In the genomic region with DNA sequence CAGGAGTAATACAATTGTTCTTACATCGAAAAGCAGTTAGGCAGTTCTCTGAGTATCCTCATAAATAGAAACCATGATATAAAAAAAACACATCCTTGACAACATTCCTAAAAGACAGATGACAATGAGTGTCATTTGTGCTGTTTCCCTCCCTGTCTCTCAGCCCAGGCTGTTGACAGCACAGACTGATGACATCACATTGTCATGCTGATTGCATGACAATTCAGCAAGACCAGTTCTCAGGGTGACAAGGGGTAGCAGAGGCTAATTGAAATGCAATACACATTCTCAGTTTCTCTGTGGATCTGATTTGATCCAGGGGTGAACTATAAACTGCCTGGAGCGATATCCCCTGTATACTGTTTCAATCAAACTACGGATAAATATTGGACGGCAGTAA, we compare ENCODE assay signal across 1 cellular context.
TF ChIP-seq lines count a peak whose summit lies in the region.

No MANE protein-coding gene starts in this region.

TF ChIP-seq in K562, 482 proteins besides CTCF, POLR2A, EP300 and RAD21 (continued from another document and continues in another):
- TF ChIP-seq, protein P1, sequence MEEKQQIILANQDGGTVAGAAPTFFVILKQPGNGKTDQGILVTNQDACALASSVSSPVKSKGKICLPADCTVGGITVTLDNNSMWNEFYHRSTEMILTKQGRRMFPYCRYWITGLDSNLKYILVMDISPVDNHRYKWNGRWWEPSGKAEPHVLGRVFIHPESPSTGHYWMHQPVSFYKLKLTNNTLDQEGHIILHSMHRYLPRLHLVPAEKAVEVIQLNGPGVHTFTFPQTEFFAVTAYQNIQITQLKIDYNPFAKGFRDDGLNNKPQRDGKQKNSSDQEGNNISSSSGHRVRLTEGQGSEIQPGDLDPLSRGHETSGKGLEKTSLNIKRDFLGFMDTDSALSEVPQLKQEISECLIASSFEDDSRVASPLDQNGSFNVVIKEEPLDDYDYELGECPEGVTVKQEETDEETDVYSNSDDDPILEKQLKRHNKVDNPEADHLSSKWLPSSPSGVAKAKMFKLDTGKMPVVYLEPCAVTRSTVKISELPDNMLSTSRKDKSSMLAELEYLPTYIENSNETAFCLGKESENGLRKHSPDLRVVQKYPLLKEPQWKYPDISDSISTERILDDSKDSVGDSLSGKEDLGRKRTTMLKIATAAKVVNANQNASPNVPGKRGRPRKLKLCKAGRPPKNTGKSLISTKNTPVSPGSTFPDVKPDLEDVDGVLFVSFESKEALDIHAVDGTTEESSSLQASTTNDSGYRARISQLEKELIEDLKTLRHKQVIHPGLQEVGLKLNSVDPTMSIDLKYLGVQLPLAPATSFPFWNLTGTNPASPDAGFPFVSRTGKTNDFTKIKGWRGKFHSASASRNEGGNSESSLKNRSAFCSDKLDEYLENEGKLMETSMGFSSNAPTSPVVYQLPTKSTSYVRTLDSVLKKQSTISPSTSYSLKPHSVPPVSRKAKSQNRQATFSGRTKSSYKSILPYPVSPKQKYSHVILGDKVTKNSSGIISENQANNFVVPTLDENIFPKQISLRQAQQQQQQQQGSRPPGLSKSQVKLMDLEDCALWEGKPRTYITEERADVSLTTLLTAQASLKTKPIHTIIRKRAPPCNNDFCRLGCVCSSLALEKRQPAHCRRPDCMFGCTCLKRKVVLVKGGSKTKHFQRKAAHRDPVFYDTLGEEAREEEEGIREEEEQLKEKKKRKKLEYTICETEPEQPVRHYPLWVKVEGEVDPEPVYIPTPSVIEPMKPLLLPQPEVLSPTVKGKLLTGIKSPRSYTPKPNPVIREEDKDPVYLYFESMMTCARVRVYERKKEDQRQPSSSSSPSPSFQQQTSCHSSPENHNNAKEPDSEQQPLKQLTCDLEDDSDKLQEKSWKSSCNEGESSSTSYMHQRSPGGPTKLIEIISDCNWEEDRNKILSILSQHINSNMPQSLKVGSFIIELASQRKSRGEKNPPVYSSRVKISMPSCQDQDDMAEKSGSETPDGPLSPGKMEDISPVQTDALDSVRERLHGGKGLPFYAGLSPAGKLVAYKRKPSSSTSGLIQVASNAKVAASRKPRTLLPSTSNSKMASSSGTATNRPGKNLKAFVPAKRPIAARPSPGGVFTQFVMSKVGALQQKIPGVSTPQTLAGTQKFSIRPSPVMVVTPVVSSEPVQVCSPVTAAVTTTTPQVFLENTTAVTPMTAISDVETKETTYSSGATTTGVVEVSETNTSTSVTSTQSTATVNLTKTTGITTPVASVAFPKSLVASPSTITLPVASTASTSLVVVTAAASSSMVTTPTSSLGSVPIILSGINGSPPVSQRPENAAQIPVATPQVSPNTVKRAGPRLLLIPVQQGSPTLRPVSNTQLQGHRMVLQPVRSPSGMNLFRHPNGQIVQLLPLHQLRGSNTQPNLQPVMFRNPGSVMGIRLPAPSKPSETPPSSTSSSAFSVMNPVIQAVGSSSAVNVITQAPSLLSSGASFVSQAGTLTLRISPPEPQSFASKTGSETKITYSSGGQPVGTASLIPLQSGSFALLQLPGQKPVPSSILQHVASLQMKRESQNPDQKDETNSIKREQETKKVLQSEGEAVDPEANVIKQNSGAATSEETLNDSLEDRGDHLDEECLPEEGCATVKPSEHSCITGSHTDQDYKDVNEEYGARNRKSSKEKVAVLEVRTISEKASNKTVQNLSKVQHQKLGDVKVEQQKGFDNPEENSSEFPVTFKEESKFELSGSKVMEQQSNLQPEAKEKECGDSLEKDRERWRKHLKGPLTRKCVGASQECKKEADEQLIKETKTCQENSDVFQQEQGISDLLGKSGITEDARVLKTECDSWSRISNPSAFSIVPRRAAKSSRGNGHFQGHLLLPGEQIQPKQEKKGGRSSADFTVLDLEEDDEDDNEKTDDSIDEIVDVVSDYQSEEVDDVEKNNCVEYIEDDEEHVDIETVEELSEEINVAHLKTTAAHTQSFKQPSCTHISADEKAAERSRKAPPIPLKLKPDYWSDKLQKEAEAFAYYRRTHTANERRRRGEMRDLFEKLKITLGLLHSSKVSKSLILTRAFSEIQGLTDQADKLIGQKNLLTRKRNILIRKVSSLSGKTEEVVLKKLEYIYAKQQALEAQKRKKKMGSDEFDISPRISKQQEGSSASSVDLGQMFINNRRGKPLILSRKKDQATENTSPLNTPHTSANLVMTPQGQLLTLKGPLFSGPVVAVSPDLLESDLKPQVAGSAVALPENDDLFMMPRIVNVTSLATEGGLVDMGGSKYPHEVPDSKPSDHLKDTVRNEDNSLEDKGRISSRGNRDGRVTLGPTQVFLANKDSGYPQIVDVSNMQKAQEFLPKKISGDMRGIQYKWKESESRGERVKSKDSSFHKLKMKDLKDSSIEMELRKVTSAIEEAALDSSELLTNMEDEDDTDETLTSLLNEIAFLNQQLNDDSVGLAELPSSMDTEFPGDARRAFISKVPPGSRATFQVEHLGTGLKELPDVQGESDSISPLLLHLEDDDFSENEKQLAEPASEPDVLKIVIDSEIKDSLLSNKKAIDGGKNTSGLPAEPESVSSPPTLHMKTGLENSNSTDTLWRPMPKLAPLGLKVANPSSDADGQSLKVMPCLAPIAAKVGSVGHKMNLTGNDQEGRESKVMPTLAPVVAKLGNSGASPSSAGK (IDR thresholded peaks at IDR 0.05) = peak; percentile 64
- no peak for TF ChIP-seq EGR1 (conservative IDR thresholded peaks at IDR 0.05)
- no peak for TF ChIP-seq C11orf30 (IDR thresholded peaks at IDR 0.05; ENCODE audit: low read depth)
- TF ChIP-seq, protein P2, sequence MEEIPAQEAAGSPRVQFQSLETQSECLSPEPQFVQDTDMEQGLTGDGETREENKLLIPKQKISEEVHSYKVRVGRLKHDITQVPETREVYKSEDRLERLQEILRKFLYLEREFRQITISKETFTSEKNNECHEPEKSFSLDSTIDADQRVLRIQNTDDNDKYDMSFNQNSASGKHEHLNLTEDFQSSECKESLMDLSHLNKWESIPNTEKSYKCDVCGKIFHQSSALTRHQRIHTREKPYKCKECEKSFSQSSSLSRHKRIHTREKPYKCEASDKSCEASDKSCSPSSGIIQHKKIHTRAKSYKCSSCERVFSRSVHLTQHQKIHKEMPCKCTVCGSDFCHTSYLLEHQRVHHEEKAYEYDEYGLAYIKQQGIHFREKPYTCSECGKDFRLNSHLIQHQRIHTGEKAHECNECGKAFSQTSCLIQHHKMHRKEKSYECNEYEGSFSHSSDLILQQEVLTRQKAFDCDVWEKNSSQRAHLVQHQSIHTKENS (CRISPR knock-in tag; IDR thresholded peaks at IDR 0.05) = no peak
- TF ChIP-seq, protein P3, sequence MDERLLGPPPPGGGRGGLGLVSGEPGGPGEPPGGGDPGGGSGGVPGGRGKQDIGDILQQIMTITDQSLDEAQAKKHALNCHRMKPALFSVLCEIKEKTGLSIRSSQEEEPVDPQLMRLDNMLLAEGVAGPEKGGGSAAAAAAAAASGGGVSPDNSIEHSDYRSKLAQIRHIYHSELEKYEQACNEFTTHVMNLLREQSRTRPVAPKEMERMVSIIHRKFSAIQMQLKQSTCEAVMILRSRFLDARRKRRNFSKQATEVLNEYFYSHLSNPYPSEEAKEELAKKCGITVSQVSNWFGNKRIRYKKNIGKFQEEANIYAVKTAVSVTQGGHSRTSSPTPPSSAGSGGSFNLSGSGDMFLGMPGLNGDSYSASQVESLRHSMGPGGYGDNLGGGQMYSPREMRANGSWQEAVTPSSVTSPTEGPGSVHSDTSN (CRISPR knock-in tag; IDR thresholded peaks at IDR 0.05; ENCODE audit: low read depth) = no peak
- TF ChIP-seq, protein P3 (tag; conservative IDR thresholded peaks at IDR 0.05; ENCODE audit: low read depth) = peak; percentile 87
- TF ChIP-seq, protein P4, sequence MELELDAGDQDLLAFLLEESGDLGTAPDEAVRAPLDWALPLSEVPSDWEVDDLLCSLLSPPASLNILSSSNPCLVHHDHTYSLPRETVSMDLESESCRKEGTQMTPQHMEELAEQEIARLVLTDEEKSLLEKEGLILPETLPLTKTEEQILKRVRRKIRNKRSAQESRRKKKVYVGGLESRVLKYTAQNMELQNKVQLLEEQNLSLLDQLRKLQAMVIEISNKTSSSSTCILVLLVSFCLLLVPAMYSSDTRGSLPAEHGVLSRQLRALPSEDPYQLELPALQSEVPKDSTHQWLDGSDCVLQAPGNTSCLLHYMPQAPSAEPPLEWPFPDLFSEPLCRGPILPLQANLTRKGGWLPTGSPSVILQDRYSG (tag; conservative IDR thresholded peaks at IDR 0.05; ENCODE audit: low read depth) = 0 out of 2 replicates have a peak, but pooled peaks have one; percentile 74
- TF ChIP-seq PCBP1 (IDR thresholded peaks at IDR 0.05; ENCODE audit: low read depth, low read length, poor library complexity, severe bottlenecking) = no peak
- TF ChIP-seq, protein P5, sequence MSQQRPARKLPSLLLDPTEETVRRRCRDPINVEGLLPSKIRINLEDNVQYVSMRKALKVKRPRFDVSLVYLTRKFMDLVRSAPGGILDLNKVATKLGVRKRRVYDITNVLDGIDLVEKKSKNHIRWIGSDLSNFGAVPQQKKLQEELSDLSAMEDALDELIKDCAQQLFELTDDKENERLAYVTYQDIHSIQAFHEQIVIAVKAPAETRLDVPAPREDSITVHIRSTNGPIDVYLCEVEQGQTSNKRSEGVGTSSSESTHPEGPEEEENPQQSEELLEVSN (IDR thresholded peaks at IDR 0.05; ENCODE audit: borderline replicate concordance in 1 of 2, extremely low read depth in 1 of 2, insufficient read depth in 1 of 2, insufficient read length in 1 of 2, low read depth in 1 of 2, low read length in 1 of 2, poor library complexity in 1 of 2, severe bottlenecking in 1 of 2) = peak in 1 of 2 experiments; percentile 28
- TF ChIP-seq, protein P6, sequence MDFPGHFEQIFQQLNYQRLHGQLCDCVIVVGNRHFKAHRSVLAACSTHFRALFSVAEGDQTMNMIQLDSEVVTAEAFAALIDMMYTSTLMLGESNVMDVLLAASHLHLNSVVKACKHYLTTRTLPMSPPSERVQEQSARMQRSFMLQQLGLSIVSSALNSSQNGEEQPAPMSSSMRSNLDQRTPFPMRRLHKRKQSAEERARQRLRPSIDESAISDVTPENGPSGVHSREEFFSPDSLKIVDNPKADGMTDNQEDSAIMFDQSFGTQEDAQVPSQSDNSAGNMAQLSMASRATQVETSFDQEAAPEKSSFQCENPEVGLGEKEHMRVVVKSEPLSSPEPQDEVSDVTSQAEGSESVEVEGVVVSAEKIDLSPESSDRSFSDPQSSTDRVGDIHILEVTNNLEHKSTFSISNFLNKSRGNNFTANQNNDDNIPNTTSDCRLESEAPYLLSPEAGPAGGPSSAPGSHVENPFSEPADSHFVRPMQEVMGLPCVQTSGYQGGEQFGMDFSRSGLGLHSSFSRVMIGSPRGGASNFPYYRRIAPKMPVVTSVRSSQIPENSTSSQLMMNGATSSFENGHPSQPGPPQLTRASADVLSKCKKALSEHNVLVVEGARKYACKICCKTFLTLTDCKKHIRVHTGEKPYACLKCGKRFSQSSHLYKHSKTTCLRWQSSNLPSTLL (IDR thresholded peaks at IDR 0.05) = no peak
- TF ChIP-seq, protein P7, sequence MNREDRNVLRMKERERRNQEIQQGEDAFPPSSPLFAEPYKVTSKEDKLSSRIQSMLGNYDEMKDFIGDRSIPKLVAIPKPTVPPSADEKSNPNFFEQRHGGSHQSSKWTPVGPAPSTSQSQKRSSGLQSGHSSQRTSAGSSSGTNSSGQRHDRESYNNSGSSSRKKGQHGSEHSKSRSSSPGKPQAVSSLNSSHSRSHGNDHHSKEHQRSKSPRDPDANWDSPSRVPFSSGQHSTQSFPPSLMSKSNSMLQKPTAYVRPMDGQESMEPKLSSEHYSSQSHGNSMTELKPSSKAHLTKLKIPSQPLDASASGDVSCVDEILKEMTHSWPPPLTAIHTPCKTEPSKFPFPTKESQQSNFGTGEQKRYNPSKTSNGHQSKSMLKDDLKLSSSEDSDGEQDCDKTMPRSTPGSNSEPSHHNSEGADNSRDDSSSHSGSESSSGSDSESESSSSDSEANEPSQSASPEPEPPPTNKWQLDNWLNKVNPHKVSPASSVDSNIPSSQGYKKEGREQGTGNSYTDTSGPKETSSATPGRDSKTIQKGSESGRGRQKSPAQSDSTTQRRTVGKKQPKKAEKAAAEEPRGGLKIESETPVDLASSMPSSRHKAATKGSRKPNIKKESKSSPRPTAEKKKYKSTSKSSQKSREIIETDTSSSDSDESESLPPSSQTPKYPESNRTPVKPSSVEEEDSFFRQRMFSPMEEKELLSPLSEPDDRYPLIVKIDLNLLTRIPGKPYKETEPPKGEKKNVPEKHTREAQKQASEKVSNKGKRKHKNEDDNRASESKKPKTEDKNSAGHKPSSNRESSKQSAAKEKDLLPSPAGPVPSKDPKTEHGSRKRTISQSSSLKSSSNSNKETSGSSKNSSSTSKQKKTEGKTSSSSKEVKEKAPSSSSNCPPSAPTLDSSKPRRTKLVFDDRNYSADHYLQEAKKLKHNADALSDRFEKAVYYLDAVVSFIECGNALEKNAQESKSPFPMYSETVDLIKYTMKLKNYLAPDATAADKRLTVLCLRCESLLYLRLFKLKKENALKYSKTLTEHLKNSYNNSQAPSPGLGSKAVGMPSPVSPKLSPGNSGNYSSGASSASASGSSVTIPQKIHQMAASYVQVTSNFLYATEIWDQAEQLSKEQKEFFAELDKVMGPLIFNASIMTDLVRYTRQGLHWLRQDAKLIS (CRISPR knock-in tag; IDR thresholded peaks at IDR 0.05) = no peak
- TF ChIP-seq, protein P8, sequence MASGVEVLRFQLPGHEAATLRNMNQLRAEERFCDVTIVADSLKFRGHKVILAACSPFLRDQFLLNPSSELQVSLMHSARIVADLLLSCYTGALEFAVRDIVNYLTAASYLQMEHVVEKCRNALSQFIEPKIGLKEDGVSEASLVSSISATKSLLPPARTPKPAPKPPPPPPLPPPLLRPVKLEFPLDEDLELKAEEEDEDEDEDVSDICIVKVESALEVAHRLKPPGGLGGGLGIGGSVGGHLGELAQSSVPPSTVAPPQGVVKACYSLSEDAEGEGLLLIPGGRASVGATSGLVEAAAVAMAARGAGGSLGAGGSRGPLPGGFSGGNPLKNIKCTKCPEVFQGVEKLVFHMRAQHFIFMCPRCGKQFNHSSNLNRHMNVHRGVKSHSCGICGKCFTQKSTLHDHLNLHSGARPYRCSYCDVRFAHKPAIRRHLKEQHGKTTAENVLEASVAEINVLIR (CRISPR knock-in tag; IDR thresholded peaks at IDR 0.05) = 0 out of 2 replicates have a peak, but pooled peaks have one; percentile 27
- TF ChIP-seq POLR2H (tag; IDR thresholded peaks at IDR 0.05; ENCODE audit: low read depth) = 0 out of 2 replicates have a peak, but pooled peaks have one; percentile 15
- TF ChIP-seq HMG20B (CRISPR knock-in tag; IDR thresholded peaks at IDR 0.05) = no peak
- no peak for TF ChIP-seq NEUROD1 (IDR thresholded peaks at IDR 0.05; ENCODE audit: borderline replicate concordance, low read depth, low read length, partially characterized antibody)
